1 cellular context compared by ENCODE assay signal in the genomic region with DNA sequence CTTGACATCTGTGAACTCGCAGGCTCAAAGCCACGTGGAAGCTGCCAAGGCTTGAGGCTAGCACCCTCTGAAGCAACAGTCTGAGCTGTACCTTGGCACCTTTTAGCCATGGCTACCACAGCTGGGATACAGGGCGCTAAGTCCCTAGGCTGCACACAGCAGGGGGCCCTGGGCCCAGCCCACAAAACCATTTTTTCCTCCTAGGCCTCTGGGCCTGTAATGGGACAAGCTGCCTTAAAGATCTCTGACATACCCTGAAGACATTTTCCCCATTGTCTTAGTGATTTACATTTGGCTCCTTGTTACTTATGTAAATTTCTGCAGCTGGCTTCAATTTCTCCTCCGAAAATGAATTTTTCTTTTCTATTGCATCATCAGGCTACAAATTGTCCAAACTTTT.
A peak's percentile ranks its signal among the peaks of the same experiment; 100 is the strongest.
TF ChIP-seq lines count a peak whose summit lies in the region.

No MANE protein-coding gene starts in this region.

TF ChIP-seq in HepG2, 621 proteins besides CTCF, POLR2A, EP300 and RAD21:
- TF ChIP-seq, protein P1, sequence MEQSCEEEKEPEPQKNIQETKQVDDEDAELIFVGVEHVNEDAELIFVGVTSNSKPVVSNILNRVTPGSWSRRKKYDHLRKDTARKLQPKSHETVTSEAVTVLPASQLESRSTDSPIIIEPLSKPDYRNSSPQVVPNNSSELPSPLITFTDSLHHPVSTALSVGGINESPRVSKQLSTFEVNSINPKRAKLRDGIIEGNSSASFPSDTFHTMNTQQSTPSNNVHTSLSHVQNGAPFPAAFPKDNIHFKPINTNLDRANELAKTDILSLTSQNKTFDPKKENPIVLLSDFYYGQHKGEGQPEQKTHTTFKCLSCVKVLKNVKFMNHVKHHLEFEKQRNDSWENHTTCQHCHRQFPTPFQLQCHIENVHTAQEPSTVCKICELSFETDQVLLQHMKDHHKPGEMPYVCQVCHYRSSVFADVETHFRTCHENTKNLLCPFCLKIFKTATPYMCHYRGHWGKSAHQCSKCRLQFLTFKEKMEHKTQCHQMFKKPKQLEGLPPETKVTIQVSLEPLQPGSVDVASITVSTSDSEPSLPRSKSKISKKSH (CRISPR knock-in tag; IDR thresholded peaks at IDR 0.05; ENCODE audit: borderline replicate concordance): no peak
- TF ChIP-seq CCDC6 (CRISPR knock-in tag; IDR thresholded peaks at IDR 0.05) (no peak), ATF7 (IDR thresholded peaks at IDR 0.05) (0 out of 2 replicates have a peak, but pooled peaks have one; percentile 8), ATF7 (CRISPR knock-in tag; IDR thresholded peaks at IDR 0.05) (no peak), KMT2B (CRISPR knock-in tag; IDR thresholded peaks at IDR 0.05) (no peak), ZNF253 (CRISPR knock-in tag; IDR thresholded peaks at IDR 0.05; ENCODE audit: borderline replicate concordance) (no peak), CEBPB (IDR thresholded peaks at IDR 0.05; ENCODE audit: borderline replicate concordance, low read depth, low read length) (0 out of 2 replicates have a peak, but pooled peaks have one; percentile 3)
TF ChIP-seq in HepG2: peak in this region for 2.
